Comparison of ENCODE assay signal across 12 cellular contexts in the genomic region with DNA sequence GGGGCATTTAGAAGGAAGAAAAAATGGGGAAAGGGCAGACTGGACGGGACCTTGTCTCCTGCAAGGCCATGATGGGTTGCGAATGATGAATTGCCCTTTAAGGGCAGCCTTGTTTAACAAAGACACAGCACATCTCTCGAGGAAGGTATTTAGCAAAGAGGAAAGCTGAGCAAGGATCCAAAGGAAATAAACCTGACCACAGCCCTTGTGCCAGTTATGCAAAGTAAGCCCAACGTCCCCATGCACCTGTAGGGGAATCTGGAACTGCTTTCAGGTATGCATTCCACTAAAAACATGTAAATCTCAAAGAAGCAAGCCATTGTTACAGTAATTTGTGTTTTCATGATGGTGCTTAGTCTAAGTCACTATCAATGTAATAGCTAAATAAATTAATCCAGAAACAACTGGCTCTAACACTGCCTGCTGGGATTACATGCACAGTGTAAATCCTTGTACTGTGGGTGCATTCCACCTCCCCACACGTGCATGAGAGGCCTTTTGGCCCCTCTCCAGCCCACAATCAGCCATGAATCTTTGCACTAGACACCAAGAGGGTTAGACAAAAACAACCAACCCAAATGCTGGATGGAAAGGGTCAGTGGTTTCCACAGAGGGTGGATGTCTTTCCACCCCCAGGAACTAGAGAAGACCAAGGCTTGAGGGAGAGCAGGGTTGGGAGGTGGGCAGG.
"Had no signal": no experiment of that assay in that cellular context is flagged by ENCODE, and none has a peak within 500 bp of the region (broad histone marks: within the 10 kb centered on the region; RNA-seq: fewer than 3 reads in every experiment).

No MANE protein-coding gene starts in this region.

- DNase-seq: activated naive CD4-positive, alpha-beta T cell treated with Interleukin-2 at 50 U/mL for 16 hours; activated naive CD8-positive, alpha-beta T cell treated with anti-CD3 and anti-CD28 coated beads, Interleukin-2, amount 50 U/mL, for 24 hours; activated T-cell treated with anti-CD3 and anti-CD28 coated beads for 4 hours; aorta; left ventricle myocardium inferior; natural killer cell; right cardiac atrium; T-helper 9 cell had no signal

- H3K36me3 ChIP-seq: gastroesophageal sphincter, left ventricle myocardium inferior, prostate gland had no signal

- H3K9me3 Mint-ChIP-seq: activated naive CD8-positive, alpha-beta T cell treated with anti-CD3 and anti-CD28 coated beads, Interleukin-2, amount 50 U/mL, for 24 hours; memory B cell; natural killer cell had no signal

- H3K4me3 ChIP-seq: gastroesophageal sphincter, left ventricle myocardium inferior, prostate gland had no signal

- H3K36me3 Mint-ChIP-seq: memory B cell, natural killer cell had no signal

- H3K4me1 ChIP-seq: prostate gland had no signal

- H3K4me3 Mint-ChIP-seq: activated naive CD8-positive, alpha-beta T cell treated with anti-CD3 and anti-CD28 coated beads, Interleukin-2, amount 50 U/mL, for 24 hours; memory B cell; natural killer cell had no signal

- ATAC-seq: activated CD4-positive, CD25-positive, alpha-beta regulatory T cell treated with anti-CD3 and anti-CD28 coated beads, Interleukin-2, amount 50 U/mL, for 24 hours; activated naive CD8-positive, alpha-beta T cell treated with anti-CD3 and anti-CD28 coated beads, Interleukin-2, amount 50 U/mL, for 24 hours; gastroesophageal sphincter; right cardiac atrium had no signal

- H3K27ac Mint-ChIP-seq: activated naive CD8-positive, alpha-beta T cell treated with anti-CD3 and anti-CD28 coated beads, Interleukin-2, amount 50 U/mL, for 24 hours; memory B cell; natural killer cell had no signal

- H3K4me1 Mint-ChIP-seq: activated naive CD8-positive, alpha-beta T cell treated with anti-CD3 and anti-CD28 coated beads, Interleukin-2, amount 50 U/mL, for 24 hours; memory B cell; natural killer cell had no signal

- H3K27ac ChIP-seq: gastroesophageal sphincter, left ventricle myocardium inferior, prostate gland had no signal

- H3K9me3 ChIP-seq: gastroesophageal sphincter, left ventricle myocardium inferior, prostate gland had no signal
